10 cellular contexts compared by ENCODE assay signal in genomic region chr2:156663757-156664409, GRCh38.
DNase-seq lines count a peak whose midpoint lies in the region; ATAC-seq, FAIRE-seq and TF ChIP-seq lines count a peak whose summit lies in the region.
"Had no signal": no experiment of that assay in that cellular context is flagged by ENCODE, and none has a peak within 500 bp of the region (broad histone marks: within the 10 kb centered on the region; RNA-seq: fewer than 3 reads in every experiment).

No MANE protein-coding gene starts in this region.

- H2AK5ac ChIP-seq in H1 (ENCODE audit: low read depth, low read length) = no peak overlapping the region

- intact Hi-C loops in lower lobe of right lung (cut with DNase I) (no loop called here), dorsolateral prefrontal cortex (cut with DNase I) (no loop called here)

- peaks cover 0 to 3% (median 2%) of the 10 kb centered on the region in 4 experiments; a peak in 3 of 7 replicates for H3K4me1 ChIP-seq in H1 (replicated peaks in 1 of 4; ENCODE audit: control insufficient read depth in 3 of 4, insufficient read depth in 4 of 4, low read length in 3 of 4)
- H3K4me1 ChIP-seq in lower lobe of right lung = no peaks in the 10 kb centered on the region

- no peak overlapping the region for H3K4ac ChIP-seq in H1 (replicated peaks; ENCODE audit: insufficient read length, low read depth, low read length)

- H3K4me3 ChIP-seq in H1 (ENCODE audit: extremely low read depth in 1 of 4, insufficient read depth in 2 of 4, low read depth in 3 of 4, low read length in 4 of 4) = no peak overlapping the region
- no peak overlapping the region for H3K4me3 ChIP-seq in lower lobe of right lung
- no peak overlapping the region for H3K4me3 ChIP-seq in dorsolateral prefrontal cortex

- no peaks in the 10 kb centered on the region for H3K79me1 ChIP-seq in H1 (ENCODE audit: low read depth, low read length)

- no peaks in the 10 kb centered on the region for H3K23me2 ChIP-seq in H1 (ENCODE audit: low read depth, low read length)

- H2BK5ac ChIP-seq in H1 (ENCODE audit: low read depth, low read length) = no peak overlapping the region

- H3K18ac ChIP-seq in H1 (ENCODE audit: extremely low read depth, low read length) = no peak overlapping the region

- POLR2A ChIA-PET in H1 (lab: Charles Lee; ENCODE audit: partially characterized antibody) = no interaction called here

- TF ChIP-seq POLR2A in H1 (IDR thresholded peaks at IDR 0.05; ENCODE audit: control extremely low read depth in 1 of 2, low read depth in 2 of 2, low read length in 2 of 2) = no peak

- no peak overlapping the region for H3K23ac ChIP-seq in H1 (ENCODE audit: insufficient read length)

- no peak overlapping the region for H2BK12ac ChIP-seq in H1 (ENCODE audit: low read depth, low read length)

- no peak for DNase-seq in H1 (ENCODE audit: low read depth in 1 of 2, low spot score in 2 of 2)
- DNase-seq in lower lobe of right lung = no peak
- DNase-seq in cerebellar cortex (ENCODE audit: low spot score) = no peak
- DNase-seq in DMS 273 (lab: John Stamatoyannopoulos, UW; ENCODE audit: unreplicated experiment) = no peak
- DNase-seq in dorsolateral prefrontal cortex = no peak
- DNase-seq: activated gamma-delta T cell had no signal

- no peak overlapping the region for H2BK20ac ChIP-seq in H1 (ENCODE audit: low read length)

- H3K36me3 ChIP-seq in H1 (ENCODE audit: control insufficient read depth in 2 of 4, insufficient read depth in 4 of 4, low read length in 3 of 4) = no peaks in the 10 kb centered on the region
- H3K36me3 ChIP-seq in lower lobe of right lung = no peaks in the 10 kb centered on the region

- H3K4me2 ChIP-seq in H1 (ENCODE audit: insufficient read depth in 1 of 2, low read depth in 2 of 2, low read length in 2 of 2) = no peak overlapping the region

- no peaks in the 10 kb centered on the region for H3K27me3 ChIP-seq in H1 (replicated peaks in 1 of 4; ENCODE audit: control insufficient read depth in 3 of 4, extremely low read depth in 1 of 4, insufficient read depth in 3 of 4, low read length in 3 of 4)
- H3K27me3 ChIP-seq in lower lobe of right lung (ENCODE audit: low read depth) = no peaks in the 10 kb centered on the region
- no peaks in the 10 kb centered on the region for H3K27me3 ChIP-seq in dorsolateral prefrontal cortex

- TF ChIP-seq EP300 in H1 (IDR thresholded peaks at IDR 0.05; ENCODE audit: borderline replicate concordance in 1 of 2, low read depth in 2 of 2, low read length in 2 of 2) = no peak

- TF ChIP-seq RAD21 in H1 (IDR thresholded peaks at IDR 0.05 in 1 of 2, conservative IDR thresholded peaks at IDR 0.05 in 1 of 2; ENCODE audit: low read depth in 2 of 2, low read length in 2 of 2) = no peak

- H3K27ac ChIP-seq in H1 (ENCODE audit: low read depth, low read length) (0 out of 2 replicates have a peak overlapping the region, but pooled peaks have one; percentile 11), lower lobe of right lung (no peak overlapping the region), dorsolateral prefrontal cortex (no peak overlapping the region)

- CTCF ChIA-PET in H1 (lab: Charles Lee; ENCODE audit: partially characterized antibody) = interaction anchor here (1.0 to 1.6 kb wide), 3 partner anchors 14 to 41 kb away, joined by 3 to 4 read pairs (median 3); no protein-coding TSS in a partner anchor

- no peak overlapping the region for H3K56ac ChIP-seq in H1 (replicated peaks; ENCODE audit: insufficient read length, low read depth, low read length)

- H2BK15ac ChIP-seq in H1 (ENCODE audit: low read length) = no peak overlapping the region

- H3K9me3 ChIP-seq in H1 (ENCODE audit: insufficient read depth in 2 of 2, low read depth in 1 of 2, low read length in 1 of 2) = peaks cover 5 to 7% of the 10 kb centered on the region in 2 experiments; a peak in 3 of 4 replicates
- H3K9me3 ChIP-seq in lower lobe of right lung = no peaks in the 10 kb centered on the region

- TF ChIP-seq CTCF in H1 (IDR thresholded peaks at IDR 0.05; ENCODE audit: control extremely low read depth in 1 of 3, insufficient read depth in 1 of 3, low read depth in 1 of 3, low read length in 3 of 3) (no peak), lower lobe of right lung (IDR thresholded peaks at IDR 0.05) (no peak), dorsolateral prefrontal cortex (IDR thresholded peaks at IDR 0.05 in 54 of 56, conservative IDR thresholded peaks at IDR 0.05 in 2 of 56; ENCODE audit: low read depth in 1 of 56, partially characterized antibody in 56 of 56) (no peak)

- H2BK120ac ChIP-seq in H1 (replicated peaks; ENCODE audit: low read depth, low read length) = no peak overlapping the region

- 76% methylated on average over 1 of the region's 1 CpG; no CpG with 5 or more reads in 1 of the 2 experiments for WGBS in H1 (ENCODE audit: extremely low coverage in 1 of 2, insufficient coverage in 1 of 2, insufficient read length in 1 of 2, insufficient replicate concordance in 2 of 2, low coverage in 1 of 2, low lambda C conversion rate in 2 of 2, missing lambda C conversion rate in 1 of 2), 2 experiments

- no peaks in the 10 kb centered on the region for H4K20me1 ChIP-seq in H1 (replicated peaks in 1 of 2; ENCODE audit: control insufficient read depth in 1 of 2, insufficient read depth in 2 of 2, low read length in 2 of 2)

- H4K5ac ChIP-seq in H1 (ENCODE audit: insufficient read length, low read depth, low read length) = no peak overlapping the region

- no peak overlapping the region for H2AFZ ChIP-seq in H1 (ENCODE audit: low read length)

- no peaks in the 10 kb centered on the region for H3K79me2 ChIP-seq in H1 (ENCODE audit: control insufficient read depth in 1 of 2, insufficient read depth in 2 of 2, low read length in 2 of 2)

- no peak overlapping the region for H3K14ac ChIP-seq in H1 (ENCODE audit: insufficient read length)

- H3K9ac ChIP-seq in H1 (replicated peaks in 1 of 4; ENCODE audit: extremely low read depth in 1 of 4, low read depth in 3 of 4, low read length in 3 of 4) = peak overlapping the region in 1 of 4 experiments; percentile 34; a peak in 1 of 7 replicates

- peak; percentile 45 for FAIRE-seq in H1 (lab: Jason Lieb, UNC)
- FAIRE-seq: TTC549 had no signal

- ATAC-seq in GM18907 (IDR thresholded peaks at IDR 0.05; ENCODE audit: unreplicated experiment) (peak; percentile 82), GM21717 (IDR thresholded peaks at IDR 0.05; ENCODE audit: unreplicated experiment) (peak; percentile 95), HG03342 (IDR thresholded peaks at IDR 0.05; ENCODE audit: unreplicated experiment) (peak; percentile 71), lower lobe of right lung (no peak)

- H4K8ac ChIP-seq in H1 (ENCODE audit: extremely low read depth, insufficient read depth, low read length) = no peak overlapping the region

- no peak overlapping the region for H4K91ac ChIP-seq in H1 (replicated peaks; ENCODE audit: insufficient read length, low read length)

TF ChIP-seq in H1, 55 proteins besides CTCF, POLR2A, EP300 and RAD21:
- no peak for TF ChIP-seq RBBP5 (IDR thresholded peaks at IDR 0.05; ENCODE audit: borderline replicate concordance, low read depth, low read length)
- no peak for TF ChIP-seq GTF2F1 (IDR thresholded peaks at IDR 0.05; ENCODE audit: borderline replicate concordance, low read depth, low read length)
- no peak for TF ChIP-seq HDAC6 (IDR thresholded peaks at IDR 0.05; ENCODE audit: low read depth, low read length)
- TF ChIP-seq TEAD4 (IDR thresholded peaks at IDR 0.05; ENCODE audit: low read depth, low read length) = no peak
- no peak for TF ChIP-seq CBX8 (IDR thresholded peaks at IDR 0.05; ENCODE audit: borderline replicate concordance, low read depth, low read length)
- TF ChIP-seq GABPA (IDR thresholded peaks at IDR 0.05; ENCODE audit: borderline replicate concordance, insufficient read depth, low read length) = no peak
- TF ChIP-seq CTBP2 (IDR thresholded peaks at IDR 0.05; ENCODE audit: borderline replicate concordance, insufficient read depth, insufficient read length, low read length) = no peak
- TF ChIP-seq SAP30 (IDR thresholded peaks at IDR 0.05; ENCODE audit: insufficient read depth, insufficient replicate concordance, low read length) = no peak
- no peak for TF ChIP-seq SUZ12 (IDR thresholded peaks at IDR 0.05; ENCODE audit: low read length)
- no peak for TF ChIP-seq SIRT6 (IDR thresholded peaks at IDR 0.05; ENCODE audit: low read length)

Comparison
In these comparisons a context has a peak if more than half of its experiments do, and no peak if none do; other contexts are left out.
1. ATAC-seq: peak in GM18907 (single experiment), GM21717 (single experiment) and HG03342 (single experiment); none in lower lobe of right lung (0 of 2).